ENCODE assay signal across 35 cellular contexts in genomic region chr10:78876449-78876848, GRCh38.
"Had no signal": no experiment of that assay in that cellular context is flagged by ENCODE, and none has a peak within 500 bp of the region (broad histone marks: within the 10 kb centered on the region; RNA-seq: fewer than 3 reads in every experiment).

No MANE protein-coding gene starts in this region.

- DNase-seq: activated B cell treated with CpG ODN at 0.5 μM for 24 hours; activated CD4-positive, alpha-beta T cell treated with anti-CD3 and anti-CD28 coated beads for 48 hours; activated CD4-positive, CD25-positive, alpha-beta regulatory T cell treated with anti-CD3 and anti-CD28 coated beads, Interleukin-2, amount 50 U/mL, for 72 hours; activated CD8-positive, alpha-beta T cell treated with anti-CD3 and anti-CD28 coated beads for 36 hours; activated effector memory CD4-positive, alpha-beta T cell treated with anti-CD3 and anti-CD28 coated beads, Interleukin-2, amount 50 U/mL, for 16 hours; activated naive CD4-positive, alpha-beta T cell; activated naive CD4-positive, alpha-beta T cell treated with anti-CD3 and anti-CD28 coated beads, Interleukin-2, amount 50 U/mL, for 16 hours; activated naive CD8-positive, alpha-beta T cell treated with anti-CD3 and anti-CD28 coated beads for 36 hours; activated T-cell treated with anti-CD3 and anti-CD28 coated beads, Interleukin-2, amount 50 U/mL, for 1 hour; activated T-cell treated with anti-CD3 and anti-CD28 coated beads, Interleukin-2, amount 50 U/mL, for 72 hours; amniotic stem cell; Karpas-422; KBM-7; NCI-H1105; NCI-H1417 treated with DMSO at 0.1 percent for 48 hours; NCI-H187 treated with DMSO at 0.1 percent for 48 hours; NCI-H2081; NCI-H226; NCI-H446 treated with DMSO at 0.1 percent for 48 hours; NCI-H524; NCI-H748 treated with DMSO at 0.1 percent for 48 hours; NK-92 treated with Interleukin-12 subunit alpha and Interleukin-12 subunit beta, amount 100 ng/mL, for 24 hours; PC-3; Peyer's patch; RPMI8226; SIG-M5; T-helper 1 cell; T-helper 2 cell; T-helper 9 cell had no signal

- ATAC-seq: activated CD8-positive, alpha-beta T cell treated with anti-CD3 and anti-CD28 coated beads for 36 hours; activated T-cell treated with anti-CD3 and anti-CD28 coated beads, Interleukin-2, amount 50 U/mL, for 72 hours; activated T-helper 17 cell treated with anti-CD3 and anti-CD28 coated beads, Interleukin-2, amount 50 U/mL, for 72 hours; PC-3; Right ventricle myocardium inferior; SK-N-SH treated with all-trans-retinoic acid at 6 μM for 48 hours had no signal

- H3K4me1 ChIP-seq: ascending aorta, Peyer's patch had no signal

- H3K9me3 ChIP-seq: Peyer's patch had no signal

- H3K4me3 ChIP-seq: ascending aorta, cardiac muscle cell, Peyer's patch had no signal

- H3K27ac ChIP-seq: ascending aorta, cardiac muscle cell, Peyer's patch, VCaP had no signal

- H3K36me3 ChIP-seq: ascending aorta, cardiac muscle cell, Peyer's patch had no signal

- H3K27me3 ChIP-seq: ascending aorta, cardiac muscle cell, Peyer's patch had no signal
